12 cellular contexts compared by ENCODE assay signal in genomic region chr11:122751298-122752070, GRCh38.
DNase-seq lines count a peak whose midpoint lies in the region; ATAC-seq and TF ChIP-seq lines count a peak whose summit lies in the region.
"Had no signal": no experiment of that assay in that cellular context is flagged by ENCODE, and none has a peak within 500 bp of the region (broad histone marks: within the 10 kb centered on the region; RNA-seq: fewer than 3 reads in every experiment).

No MANE protein-coding gene starts in this region.

- no peak overlapping the region for H3K4me3 Mint-ChIP-seq in WTC11
- H3K4me3 Mint-ChIP-seq: GM23338, IgD-negative memory B cell had no signal

- H3K27me3 Mint-ChIP-seq in WTC11 (ENCODE audit: low read depth), result no peaks in the 10 kb centered on the region

- no peak for TF ChIP-seq CTCF in WTC11 (IDR thresholded peaks at IDR 0.05)

- H3K36me3 Mint-ChIP-seq in WTC11, result no peaks in the 10 kb centered on the region
- H3K36me3 Mint-ChIP-seq: IgD-negative memory B cell had no signal

- CTCF ChIA-PET in WTC11 (lab: Charles Lee), result interaction anchor here (1.0 to 1.6 kb wide), 2 partner anchors 30 to 95 kb away, joined by 3 to 5 read pairs; no protein-coding TSS in a partner anchor

- no peaks in the 10 kb centered on the region for H3K9me3 Mint-ChIP-seq in WTC11
- H3K9me3 Mint-ChIP-seq: GM23338, IgD-negative memory B cell had no signal

- DNase-seq in COR-L47 (lab: John Stamatoyannopoulos, UW) (peak; percentile 95), LHCN-M2 (ENCODE audit: low read depth) (peak; percentile 51), SK-N-DZ (ENCODE audit: low spot score) (peak; percentile 83), iris pigment epithelial cell (ENCODE audit: low read depth) (peak; percentile 38), medulla oblongata (ENCODE audit: extremely low spot score) (no peak), WTC11 (ENCODE audit: low spot score) (no peak), SIG-M5 treated with dmso at 0.1 percent for 504 hours (lab: John Stamatoyannopoulos, UW; ENCODE audit: unreplicated experiment) (no peak)
- DNase-seq: aorta; stimulated activated CD4-positive, alpha-beta T cell treated with anti-CD3 and anti-CD28 coated beads, Interleukin-2, amount 100 ng/mL, for 24 hours had no signal

- ATAC-seq in WTC11, result no peak
- no peak for ATAC-seq in activated CD4-positive, CD25-positive, alpha-beta regulatory T cell treated with anti-CD3 and anti-CD28 coated beads, Interleukin-2, amount 50 U/mL, for 24 hours
- ATAC-seq: GM23338 had no signal

- no peak overlapping the region for H3K27ac Mint-ChIP-seq in WTC11
- H3K27ac Mint-ChIP-seq: GM23338, IgD-negative memory B cell had no signal

- H3K4me1 Mint-ChIP-seq in WTC11, result 0 out of 2 replicates have a peak, but pooled peaks cover 6% of the 10 kb centered on the region

- POLR2A ChIA-PET in WTC11 (lab: Charles Lee), result no interaction called here

TF ChIP-seq in WTC11, 78 proteins besides CTCF, POLR2A, EP300 and RAD21:
- TF ChIP-seq ZNF138 (CRISPR knock-in tag; conservative IDR thresholded peaks at IDR 0.05) (no peak), ZBTB43 (CRISPR knock-in tag; IDR thresholded peaks at IDR 0.05) (no peak), CBFB (CRISPR knock-in tag; IDR thresholded peaks at IDR 0.05; ENCODE audit: low read depth) (no peak), OVOL2 (CRISPR knock-in tag; IDR thresholded peaks at IDR 0.05; ENCODE audit: borderline replicate concordance) (no peak), USF2 (CRISPR knock-in tag; IDR thresholded peaks at IDR 0.05) (no peak), TCF7 (CRISPR knock-in tag; IDR thresholded peaks at IDR 0.05; ENCODE audit: low read depth) (no peak), JUN (CRISPR knock-in tag; IDR thresholded peaks at IDR 0.05) (no peak), ZNF423 (CRISPR knock-in tag; IDR thresholded peaks at IDR 0.05) (no peak), USF1 (CRISPR knock-in tag; IDR thresholded peaks at IDR 0.05) (no peak), ZMAT4 (CRISPR knock-in tag; IDR thresholded peaks at IDR 0.05) (no peak), EMX1 (CRISPR knock-in tag; IDR thresholded peaks at IDR 0.05) (no peak), SMAD4 (CRISPR knock-in tag; IDR thresholded peaks at IDR 0.05) (no peak), HMGXB4 (CRISPR knock-in tag; IDR thresholded peaks at IDR 0.05) (no peak), ZBTB21 (CRISPR knock-in tag; IDR thresholded peaks at IDR 0.05; ENCODE audit: borderline replicate concordance) (no peak)

Comparison
In these comparisons a context has a peak if more than half of its experiments do, and no peak if none do; other contexts are left out.
1. DNase-seq: peak in COR-L47 (single experiment), LHCN-M2 (single experiment), SK-N-DZ (single experiment) and iris pigment epithelial cell (single experiment); none in medulla oblongata (single experiment), WTC11 (single experiment) and SIG-M5 treated with dmso at 0.1 percent for 504 hours (single experiment).